ENCODE assay signal across 1 cellular context in genomic region chr15:84791763-84792162, GRCh38.
TF ChIP-seq lines count a peak whose summit lies in the region.

No MANE protein-coding gene starts in this region.

TF ChIP-seq in SK-N-SH treated with all-trans-retinoic acid at 6 μM for 48 hours, 23 proteins besides CTCF, POLR2A, EP300 and RAD21 (continued from another document):
- TF ChIP-seq TSHZ2 (CRISPR knock-in tag; IDR thresholded peaks at IDR 0.05) (no peak), OSR1 (CRISPR knock-in tag; IDR thresholded peaks at IDR 0.05) (no peak), ZFP30 (CRISPR knock-in tag; IDR thresholded peaks at IDR 0.05) (no peak), ARNTL (CRISPR knock-in tag; IDR thresholded peaks at IDR 0.05; ENCODE audit: borderline replicate concordance, low read depth) (no peak), CSDC2 (CRISPR knock-in tag; IDR thresholded peaks at IDR 0.05) (no peak), POU6F1 (CRISPR knock-in tag; IDR thresholded peaks at IDR 0.05; ENCODE audit: borderline replicate concordance, low read depth) (no peak), PATZ1 (CRISPR knock-in tag; IDR thresholded peaks at IDR 0.05; ENCODE audit: borderline replicate concordance) (no peak), BACH2 (CRISPR knock-in tag; IDR thresholded peaks at IDR 0.05; ENCODE audit: borderline replicate concordance) (no peak), ESRRG (CRISPR knock-in tag; IDR thresholded peaks at IDR 0.05) (no peak), ZNF8 (CRISPR knock-in tag; IDR thresholded peaks at IDR 0.05) (no peak), ZC3H10 (CRISPR knock-in tag; IDR thresholded peaks at IDR 0.05) (no peak), SNAI2 (CRISPR knock-in tag; IDR thresholded peaks at IDR 0.05) (no peak), CSRNP3 (CRISPR knock-in tag; IDR thresholded peaks at IDR 0.05) (no peak), ZNF70 (CRISPR knock-in tag; IDR thresholded peaks at IDR 0.05) (no peak), TOX (CRISPR knock-in tag; IDR thresholded peaks at IDR 0.05; ENCODE audit: borderline replicate concordance) (no peak), ZNF565 (CRISPR knock-in tag; conservative IDR thresholded peaks at IDR 0.05; ENCODE audit: low read depth) (no peak), PPARA (CRISPR knock-in tag; IDR thresholded peaks at IDR 0.05; ENCODE audit: borderline replicate concordance) (no peak)
